ENCODE assay signal across 9 cellular contexts in genomic region chr14:22276913-22277816, GRCh38.
A peak's percentile ranks its signal among the peaks of the same experiment; 100 is the strongest.
DNase-seq lines count a peak whose midpoint lies in the region; ATAC-seq, FAIRE-seq and TF ChIP-seq lines count a peak whose summit lies in the region.
"Had no signal": no experiment of that assay in that cellular context is flagged by ENCODE, and none has a peak within 500 bp of the region (broad histone marks: within the 10 kb centered on the region; RNA-seq: fewer than 3 reads in every experiment).

No MANE protein-coding gene starts in this region.

- peaks cover 22% of the 10 kb centered on the region for H3K4me1 Mint-ChIP-seq in astrocyte (ENCODE audit: low read depth, unreplicated experiment)

- H3K9ac ChIP-seq in astrocyte (ENCODE audit: low read length) = no peak overlapping the region

- no peaks in the 10 kb centered on the region for H3K79me2 ChIP-seq in astrocyte (ENCODE audit: insufficient read depth, low read length)

- no peaks in the 10 kb centered on the region for H3K36me3 Mint-ChIP-seq in astrocyte (ENCODE audit: low read depth, unreplicated experiment)

- H3K27ac ChIP-seq in astrocyte (ENCODE audit: low read depth, low read length) = no peak overlapping the region
- no peak overlapping the region for H3K27ac ChIP-seq in lower lobe of right lung

- H3K36me3 ChIP-seq in astrocyte (ENCODE audit: insufficient read depth, low read length) (no peaks in the 10 kb centered on the region), lower lobe of right lung (no peaks in the 10 kb centered on the region)

- H3K9me3 Mint-ChIP-seq in astrocyte (ENCODE audit: unreplicated experiment) = no peaks in the 10 kb centered on the region
- H3K9me3 Mint-ChIP-seq: T-helper 1 cell treated with Interleukin-12 subunit alpha and Interleukin-12 subunit beta and Interleukin-4 antibody, amounts not matched to agents 30 μg/mL and 1 μg/mL, for 36 hours had no signal

- peak; percentile 50 for TF ChIP-seq RAD21 in Ishikawa (IDR thresholded peaks at IDR 0.05; ENCODE audit: low read depth)

- no peak overlapping the region for H2AFZ ChIP-seq in astrocyte (ENCODE audit: low read depth, low read length)

- FAIRE-seq in astrocyte (lab: Jason Lieb, UNC) = no peak

- H3K4me2 ChIP-seq in astrocyte (ENCODE audit: low read length) = no peak overlapping the region

- no peak overlapping the region for H3K27ac Mint-ChIP-seq in astrocyte (ENCODE audit: unreplicated experiment)
- H3K27ac Mint-ChIP-seq: T-helper 1 cell treated with Interleukin-12 subunit alpha and Interleukin-12 subunit beta and Interleukin-4 antibody, amounts not matched to agents 30 μg/mL and 1 μg/mL, for 36 hours had no signal

- H3K4me3 ChIP-seq in astrocyte (ENCODE audit: insufficient read depth, low read depth, low read length) = no peak overlapping the region
- no peak overlapping the region for H3K4me3 ChIP-seq in lower lobe of right lung

- no peaks in the 10 kb centered on the region for H4K20me1 ChIP-seq in astrocyte (ENCODE audit: insufficient read depth, low read length)

- peaks cover 4% of the 10 kb centered on the region for H3K27me3 Mint-ChIP-seq in astrocyte (ENCODE audit: low read depth, unreplicated experiment)

- DNase-seq in COLO829 (ENCODE audit: low spot score) (peak; percentile 37), astrocyte (ENCODE audit: low read depth) (no peak), lower lobe of right lung (no peak), NCI-H2196 (lab: John Stamatoyannopoulos, UW; ENCODE audit: unreplicated experiment) (no peak), UCSD-AML1 (lab: John Stamatoyannopoulos, UW; ENCODE audit: unreplicated experiment) (no peak), mesenteric fat pad (ENCODE audit: low spot score) (no peak)

- H3K4me3 Mint-ChIP-seq in astrocyte (ENCODE audit: unreplicated experiment) = no peak overlapping the region
- H3K4me3 Mint-ChIP-seq: T-helper 1 cell treated with Interleukin-12 subunit alpha and Interleukin-12 subunit beta and Interleukin-4 antibody, amounts not matched to agents 30 μg/mL and 1 μg/mL, for 36 hours had no signal

- TF ChIP-seq CTCF in astrocyte (IDR thresholded peaks at IDR 0.05; ENCODE audit: insufficient read depth, low read depth, low read length) (peak; percentile 52), lower lobe of right lung (IDR thresholded peaks at IDR 0.05) (peak; percentile 63)

- H3K27me3 ChIP-seq in astrocyte (ENCODE audit: insufficient read depth, low read length) = peaks cover 7% of the 10 kb centered on the region
- H3K27me3 ChIP-seq in lower lobe of right lung (ENCODE audit: low read depth) = no peaks in the 10 kb centered on the region

- ATAC-seq in lower lobe of right lung = no peak
- no peak for ATAC-seq in GM21381 (IDR thresholded peaks at IDR 0.05; ENCODE audit: unreplicated experiment)

- no peaks in the 10 kb centered on the region for H3K9me3 ChIP-seq in astrocyte (ENCODE audit: insufficient read depth, low read depth, low read length)
- H3K9me3 ChIP-seq in lower lobe of right lung = no peaks in the 10 kb centered on the region

- no peak for TF ChIP-seq EP300 in Ishikawa (IDR thresholded peaks at IDR 0.05; ENCODE audit: borderline replicate concordance)

- H3K4me1 ChIP-seq in astrocyte (ENCODE audit: insufficient read depth, low read length) (no peaks in the 10 kb centered on the region), lower lobe of right lung (peaks cover 6% of the 10 kb centered on the region)

- intact Hi-C loops in lower lobe of right lung (cut with DNase I) = no loop called here

TF ChIP-seq in Ishikawa, 13 proteins besides CTCF, POLR2A, EP300 and RAD21:
- TF ChIP-seq REST (IDR thresholded peaks at IDR 0.05; ENCODE audit: low read depth) (no peak), FOXM1 (IDR thresholded peaks at IDR 0.05; ENCODE audit: borderline replicate concordance, low read depth) (no peak), TCF12 (IDR thresholded peaks at IDR 0.05; ENCODE audit: low read depth) (no peak), USF1 (IDR thresholded peaks at IDR 0.05) (no peak), EGR1 (IDR thresholded peaks at IDR 0.05) (no peak), TEAD4 (IDR thresholded peaks at IDR 0.05) (no peak)
